In the genomic region with DNA sequence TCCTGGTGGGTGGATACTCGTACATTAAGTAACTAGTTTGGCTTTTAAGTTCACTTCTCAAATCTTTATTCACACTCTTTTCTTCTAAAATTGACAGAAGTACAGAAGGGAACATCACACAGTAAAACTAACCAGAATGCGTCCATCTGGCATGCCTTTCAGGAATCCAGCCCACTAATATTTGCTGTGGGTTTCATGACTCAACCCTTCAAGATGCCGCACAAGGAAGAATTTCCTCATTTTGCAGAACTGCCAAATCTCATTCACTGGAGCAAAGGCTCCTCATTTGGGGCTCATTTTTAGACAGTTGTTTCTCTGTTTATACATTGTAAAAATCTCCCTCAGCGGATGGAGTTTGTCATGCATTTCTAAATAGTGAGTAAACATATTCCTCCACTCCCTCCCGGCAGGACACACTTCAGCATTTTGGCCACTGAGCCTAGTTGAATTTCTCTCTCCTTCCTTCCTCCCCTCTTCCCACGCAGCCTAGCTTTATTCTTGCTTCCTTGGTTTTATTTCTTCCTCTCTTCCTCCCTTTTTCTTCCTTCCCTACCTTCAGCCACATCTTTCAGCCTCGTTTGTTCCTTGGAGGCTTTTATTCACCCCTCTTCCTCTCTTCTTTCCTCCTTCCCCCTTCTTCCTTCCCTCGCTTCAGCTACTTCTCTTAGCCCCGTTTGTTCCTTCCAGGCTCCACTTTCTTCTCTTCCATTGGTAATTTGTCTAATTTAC, we compare ENCODE assay signal across 8 cellular contexts.
DNase-seq lines count a peak whose midpoint lies in the region; ATAC-seq and TF ChIP-seq lines count a peak whose summit lies in the region.

No MANE protein-coding gene starts in this region.

- peak overlapping the region; percentile 83 for H3K4me3 Mint-ChIP-seq in CD8-positive, alpha-beta T cell
- H3K4me3 Mint-ChIP-seq in activated naive CD8-positive, alpha-beta T cell treated with anti-CD3 and anti-CD28 coated beads for 36 hours = peak overlapping the region; percentile 44

- CTCF ChIA-PET in CD8-positive, alpha-beta T cell (lab: Charles Lee) = no interaction called here

- peaks cover 15% of the 10 kb centered on the region for H3K4me1 Mint-ChIP-seq in CD8-positive, alpha-beta T cell (ENCODE audit: low read depth)
- peaks cover 12% of the 10 kb centered on the region for H3K4me1 Mint-ChIP-seq in activated naive CD8-positive, alpha-beta T cell treated with anti-CD3 and anti-CD28 coated beads for 36 hours

- H3K4me3 ChIP-seq in CD8-positive, alpha-beta T cell (ENCODE audit: low read depth, low read length) = peak overlapping the region; percentile 77

- H3K36me3 ChIP-seq in CD8-positive, alpha-beta T cell (ENCODE audit: insufficient read depth, low read length) = no peaks in the 10 kb centered on the region

- no peaks in the 10 kb centered on the region for H3K9me3 Mint-ChIP-seq in CD8-positive, alpha-beta T cell
- H3K9me3 Mint-ChIP-seq in activated naive CD8-positive, alpha-beta T cell treated with anti-CD3 and anti-CD28 coated beads for 36 hours = no peaks in the 10 kb centered on the region

- peaks cover 12% of the 10 kb centered on the region for H3K27me3 Mint-ChIP-seq in CD8-positive, alpha-beta T cell (ENCODE audit: low read depth)
- H3K27me3 Mint-ChIP-seq in activated naive CD8-positive, alpha-beta T cell treated with anti-CD3 and anti-CD28 coated beads for 36 hours = peaks cover 35% of the 10 kb centered on the region

- intact Hi-C loops in CD8-positive, alpha-beta T cell (cut with DNase I, micrococcal nuclease) = no loop called here
- intact Hi-C loops in left ventricle myocardium superior (cut with micrococcal nuclease) = no loop called here

- no peaks in the 10 kb centered on the region for H3K9me3 ChIP-seq in CD8-positive, alpha-beta T cell (ENCODE audit: low read length)

- peaks cover 8% of the 10 kb centered on the region for H3K4me1 ChIP-seq in CD8-positive, alpha-beta T cell (ENCODE audit: insufficient read depth, low read length)

- H3K36me3 Mint-ChIP-seq in CD8-positive, alpha-beta T cell = no peaks in the 10 kb centered on the region
- no peaks in the 10 kb centered on the region for H3K36me3 Mint-ChIP-seq in activated naive CD8-positive, alpha-beta T cell treated with anti-CD3 and anti-CD28 coated beads for 36 hours

- no peak for DNase-seq in CD8-positive, alpha-beta T cell
- DNase-seq in LHCN-M2 (ENCODE audit: low read depth) (peak; percentile 97), left ventricle myocardium superior (no peak), pulmonary artery endothelial cell (ENCODE audit: low read depth, low spot score) (peak; percentile 22), NCI-H2171 treated with DMSO at 0.1 percent for 48 hours (lab: John Stamatoyannopoulos, UW) (no peak)
- no peak for DNase-seq in activated naive CD8-positive, alpha-beta T cell treated with anti-CD3 and anti-CD28 coated beads for 36 hours

- TF ChIP-seq CTCF in CD8-positive, alpha-beta T cell (IDR thresholded peaks at IDR 0.05) = no peak

- no peak overlapping the region for H3K27ac ChIP-seq in CD8-positive, alpha-beta T cell (ENCODE audit: low read depth, low read length)

- no peaks in the 10 kb centered on the region for H3K27me3 ChIP-seq in CD8-positive, alpha-beta T cell (ENCODE audit: insufficient read depth, low read length)

- ATAC-seq in CD8-positive, alpha-beta T cell = no peak
- ATAC-seq in left ventricle myocardium superior (peak; percentile 1), GM19452 (IDR thresholded peaks at IDR 0.05; ENCODE audit: unreplicated experiment) (no peak), GM21367 (IDR thresholded peaks at IDR 0.05; ENCODE audit: unreplicated experiment) (no peak)

- POLR2A ChIA-PET in CD8-positive, alpha-beta T cell (lab: Charles Lee) = no interaction called here

- no peak overlapping the region for H3K27ac Mint-ChIP-seq in CD8-positive, alpha-beta T cell
- no peak overlapping the region for H3K27ac Mint-ChIP-seq in activated naive CD8-positive, alpha-beta T cell treated with anti-CD3 and anti-CD28 coated beads for 36 hours

Comparison
In these comparisons a context has a peak if more than half of its experiments do, and no peak if none do; other contexts are left out.
1. DNase-seq: peak in LHCN-M2 (single experiment) and pulmonary artery endothelial cell (single experiment); none in CD8-positive, alpha-beta T cell (0 of 7), activated naive CD8-positive, alpha-beta T cell treated with anti-CD3 and anti-CD28 coated beads for 36 hours (single experiment), left ventricle myocardium superior (single experiment) and NCI-H2171 treated with DMSO at 0.1 percent for 48 hours (single experiment).